ENCODE assay signal across 8 cellular contexts in the genomic region with DNA sequence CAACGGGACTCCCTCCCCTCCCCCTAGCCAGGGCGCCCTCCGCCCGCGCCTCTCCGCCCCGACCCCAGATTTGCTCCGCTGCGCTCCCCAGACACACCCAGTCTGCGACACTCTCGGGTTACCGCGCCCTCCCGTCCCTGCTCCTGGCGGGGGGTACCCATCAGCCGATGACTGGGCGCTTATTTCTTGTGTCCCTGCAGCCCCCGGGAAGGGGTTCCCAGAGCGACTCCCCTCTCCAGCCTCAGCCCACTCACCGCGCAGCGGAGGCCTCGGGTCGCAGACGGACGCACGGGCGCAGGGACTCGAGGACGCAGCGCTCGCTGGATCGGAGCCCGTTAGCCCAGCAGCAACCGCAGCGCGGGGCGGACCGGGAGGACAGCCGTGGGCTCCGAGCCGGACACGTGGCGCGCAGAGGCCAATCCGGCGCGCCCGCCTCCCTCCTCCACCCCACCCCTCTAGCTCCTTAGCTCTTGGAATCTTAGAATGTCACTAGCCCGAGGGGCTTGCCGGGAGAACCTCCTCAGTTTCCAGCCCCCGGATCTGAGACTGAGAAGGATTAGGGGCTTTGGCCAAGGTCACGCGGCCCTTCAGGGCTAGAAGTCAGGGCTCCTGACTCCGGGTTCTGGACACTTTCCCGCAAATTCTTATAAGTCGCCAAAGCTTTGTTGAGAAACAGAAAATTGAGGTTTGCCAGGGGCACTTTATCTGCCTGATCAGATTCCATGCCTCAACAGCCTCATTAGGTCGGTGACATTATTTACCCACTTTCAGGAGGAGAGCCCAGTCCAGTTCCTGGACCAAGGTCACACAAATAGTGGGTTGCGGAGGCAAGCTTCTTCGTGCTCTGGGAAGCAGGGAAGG. TPM values are rescaled to one million over a fixed set of nuclear protein-coding genes. Genes with fewer than 3 reads are reported as not detected.
DNase-seq lines count a peak whose midpoint lies in the region; ATAC-seq and TF ChIP-seq lines count a peak whose summit lies in the region.

TSS of gene ANXA6 (minus strand) at position 354 of the 861 bp plus-strand sequence. CDS start 9,878 bp downstream, outside the sequence.

- no peaks in the 10 kb centered on the region for H3K36me3 Mint-ChIP-seq in natural killer cell

- peak; percentile 88 for DNase-seq in CD1c-positive myeloid dendritic cell (ENCODE audit: extremely low spot score)
- DNase-seq in activated effector memory CD4-positive, alpha-beta T cell treated with anti-CD3 and anti-CD28 coated beads, Interleukin-2, amount 50 U/mL, for 16 hours = peak; percentile 89
- peak; percentile 68 for DNase-seq in fibroblast of the aortic adventitia (ENCODE audit: low read depth)
- peak; percentile 60 for DNase-seq in natural killer cell
- DNase-seq in stromal cell of bone marrow (ENCODE audit: low read depth) = peak; percentile 64

- intact Hi-C loops in natural killer cell (cut with micrococcal nuclease) = loop anchor here (1.0 to 10.0 kb wide), 3 partner anchors 18 to 80 kb away; no protein-coding TSS in a partner anchor

- H3K9me3 Mint-ChIP-seq in natural killer cell = no peaks in the 10 kb centered on the region

- H3K27me3 Mint-ChIP-seq in natural killer cell (ENCODE audit: low read depth in 2 of 2) = no peaks in the 10 kb centered on the region

- H3K4me1 Mint-ChIP-seq in natural killer cell = peaks cover 58 to 60% of the 10 kb centered on the region in 2 donors

- H3K27ac Mint-ChIP-seq in natural killer cell = peak within 1 kb of the TSS; percentile 80 to 95

- peak; percentile 44 for ATAC-seq in GM19395 (IDR thresholded peaks at IDR 0.05; ENCODE audit: unreplicated experiment)
- ATAC-seq in HG03565 (IDR thresholded peaks at IDR 0.05; ENCODE audit: unreplicated experiment) = peak; percentile 34
- peak; percentile 89 to 95 (median 93) for ATAC-seq in natural killer cell

- TF ChIP-seq CTCF in fibroblast of the aortic adventitia (IDR thresholded peaks at IDR 0.05; ENCODE audit: insufficient read depth, low read length) (no peak), natural killer cell (IDR thresholded peaks at IDR 0.05) (no peak)

- peak within 1 kb of the TSS; percentile 96 for H3K4me3 Mint-ChIP-seq in natural killer cell

- peak within 1 kb of the TSS; percentile 95 for H3K4me3 ChIP-seq in fibroblast of the aortic adventitia (ENCODE audit: low read depth, low read length)

TF ChIP-seq in PFSK-1, 5 proteins besides CTCF, POLR2A, EP300 and RAD21:
- peak; percentile 81; the same call in 1 of the 2 replicates for TF ChIP-seq TAF1 (IDR thresholded peaks at IDR 0.05; ENCODE audit: borderline replicate concordance, insufficient read depth, low read length)
- peak; percentile 61 for TF ChIP-seq FOXP2 (optimal IDR thresholded peaks at IDR 0.05; ENCODE audit: borderline replicate concordance, extremely low read depth, extremely low read length, insufficient read depth)
- peak; percentile 32; the same call in 1 of the 2 replicates for TF ChIP-seq SIN3A (IDR thresholded peaks at IDR 0.05; ENCODE audit: borderline replicate concordance, insufficient read depth, low read length)
- peak; percentile 81 for TF ChIP-seq POLR2AphosphoS5 (IDR thresholded peaks at IDR 0.05; ENCODE audit: low read depth, low read length)
- TF ChIP-seq, protein P1, sequence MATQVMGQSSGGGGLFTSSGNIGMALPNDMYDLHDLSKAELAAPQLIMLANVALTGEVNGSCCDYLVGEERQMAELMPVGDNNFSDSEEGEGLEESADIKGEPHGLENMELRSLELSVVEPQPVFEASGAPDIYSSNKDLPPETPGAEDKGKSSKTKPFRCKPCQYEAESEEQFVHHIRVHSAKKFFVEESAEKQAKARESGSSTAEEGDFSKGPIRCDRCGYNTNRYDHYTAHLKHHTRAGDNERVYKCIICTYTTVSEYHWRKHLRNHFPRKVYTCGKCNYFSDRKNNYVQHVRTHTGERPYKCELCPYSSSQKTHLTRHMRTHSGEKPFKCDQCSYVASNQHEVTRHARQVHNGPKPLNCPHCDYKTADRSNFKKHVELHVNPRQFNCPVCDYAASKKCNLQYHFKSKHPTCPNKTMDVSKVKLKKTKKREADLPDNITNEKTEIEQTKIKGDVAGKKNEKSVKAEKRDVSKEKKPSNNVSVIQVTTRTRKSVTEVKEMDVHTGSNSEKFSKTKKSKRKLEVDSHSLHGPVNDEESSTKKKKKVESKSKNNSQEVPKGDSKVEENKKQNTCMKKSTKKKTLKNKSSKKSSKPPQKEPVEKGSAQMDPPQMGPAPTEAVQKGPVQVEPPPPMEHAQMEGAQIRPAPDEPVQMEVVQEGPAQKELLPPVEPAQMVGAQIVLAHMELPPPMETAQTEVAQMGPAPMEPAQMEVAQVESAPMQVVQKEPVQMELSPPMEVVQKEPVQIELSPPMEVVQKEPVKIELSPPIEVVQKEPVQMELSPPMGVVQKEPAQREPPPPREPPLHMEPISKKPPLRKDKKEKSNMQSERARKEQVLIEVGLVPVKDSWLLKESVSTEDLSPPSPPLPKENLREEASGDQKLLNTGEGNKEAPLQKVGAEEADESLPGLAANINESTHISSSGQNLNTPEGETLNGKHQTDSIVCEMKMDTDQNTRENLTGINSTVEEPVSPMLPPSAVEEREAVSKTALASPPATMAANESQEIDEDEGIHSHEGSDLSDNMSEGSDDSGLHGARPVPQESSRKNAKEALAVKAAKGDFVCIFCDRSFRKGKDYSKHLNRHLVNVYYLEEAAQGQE (IDR thresholded peaks at IDR 0.05; ENCODE audit: insufficient read depth in 1 of 2, low read depth in 2 of 2, low read length in 2 of 2) = no peak

RNA-seq across cellular contexts. Expression of gene ANXA6, which starts in this region (rescaled TPM):
- 226 TPM for polyA plus RNA-seq in PFSK-1 (2012; ENCODE audit: insufficient read length, low read depth)
- total RNA-seq in fibroblast of the aortic adventitia (ENCODE audit: low replicate concordance) = 111 and 194 TPM in 2 replicates
- 100 to 1,000 TPM; 504 to 629 (median 535) TPM for total RNA-seq in natural killer cell

Comparison
In these comparisons a context has a peak if more than half of its experiments do, and no peak if none do; other contexts are left out.
1. Peak in every context shown above with its lines: DNase-seq, ATAC-seq and H3K4me3 ChIP-seq.
2. ATAC-seq: peak in every context shown above with its lines; median percentile 93 in natural killer cell; 44 in GM19395; 34 in HG03565.